In the genomic region with DNA sequence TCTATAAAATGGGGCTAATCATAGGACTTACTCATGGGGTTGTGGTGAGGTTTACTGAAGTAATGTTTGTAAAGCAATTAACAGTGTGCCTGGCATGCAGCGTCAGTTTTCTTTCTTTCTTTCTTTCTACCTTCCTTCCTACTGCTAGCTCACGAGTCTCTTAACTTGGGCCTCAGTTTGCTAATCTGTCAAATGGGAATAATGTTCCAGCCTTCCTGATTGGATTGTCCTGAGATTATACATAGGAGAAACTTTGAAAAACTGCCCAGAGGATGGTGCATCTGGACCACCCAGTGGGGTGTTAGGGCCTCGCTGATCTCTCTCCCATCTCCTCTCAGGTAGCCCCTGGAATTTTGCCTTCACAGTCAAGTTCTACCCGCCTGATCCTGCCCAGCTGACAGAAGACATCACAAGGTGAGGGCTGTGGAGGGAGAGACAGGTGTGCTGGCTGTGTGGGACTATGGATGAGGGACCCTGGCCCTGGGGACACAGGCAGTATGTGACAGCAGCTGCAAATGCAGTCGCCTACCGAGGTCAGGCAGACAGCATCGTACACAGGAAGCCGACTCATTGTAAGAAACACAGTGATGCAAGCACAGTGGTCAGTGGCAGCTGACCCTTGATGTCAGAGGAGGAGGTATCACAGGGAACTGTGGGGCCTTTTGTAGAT, we compare ENCODE assay signal across 13 cellular contexts. TPM values are rescaled to one million over a fixed set of nuclear protein-coding genes. Genes with fewer than 3 reads are reported as not detected.
DNase-seq lines count a peak whose midpoint lies in the region; ATAC-seq, FAIRE-seq and TF ChIP-seq lines count a peak whose summit lies in the region.
"Had no signal": no experiment of that assay in that cellular context is flagged by ENCODE, and none has a peak within 500 bp of the region (broad histone marks: within the 10 kb centered on the region; RNA-seq: fewer than 3 reads in every experiment).

No MANE protein-coding gene starts in this region.

- no peak overlapping the region; the same call in 2 of the 3 replicates for H3K27ac ChIP-seq in K562 (ENCODE audit: extremely low read depth, low read depth, low read length)

- CTCF ChIA-PET in K562 (lab: Yijun Ruan, JAX; ENCODE audit: low intra/inter-chr PET ratio), result no interaction called here

- 48% methylated on average over 8 of the region's 8 CpGs for WGBS in K562 (ENCODE audit: insufficient coverage, low coverage, missing lambda C conversion rate)

- TF ChIP-seq EP300 in K562 (IDR thresholded peaks at IDR 0.05; ENCODE audit: low read length), result no peak

- H4K20me1 ChIP-seq in K562 (replicated peaks; ENCODE audit: control insufficient read depth, insufficient read depth, low read length), result 0 out of 2 replicates have a peak, but pooled peaks cover 4% of the 10 kb centered on the region

- no peaks in the 10 kb centered on the region for H3K9me3 ChIP-seq in K562 (replicated peaks; ENCODE audit: control insufficient read depth, insufficient read depth, low read depth, low read length)

- TF ChIP-seq CTCF in AG10803 (conservative IDR thresholded peaks at IDR 0.05; ENCODE audit: low read length), result no peak
- no peak for TF ChIP-seq CTCF in K562 (IDR thresholded peaks at IDR 0.05 in 2 of 3, conservative IDR thresholded peaks at IDR 0.05 in 1 of 3; ENCODE audit: insufficient read depth in 2 of 3, low read depth in 1 of 3, low read length in 3 of 3)

- intact Hi-C loops in K562 (cut with micrococcal nuclease), result no loop called here

- H3K4me3 ChIP-seq in AG10803 (ENCODE audit: low read length) (no peak overlapping the region), K562 (no peak overlapping the region)

- TF ChIP-seq POLR2A in K562 (conservative IDR thresholded peaks at IDR 0.05), result no peak

- H3K4me1 ChIP-seq in K562 (replicated peaks in 1 of 2; ENCODE audit: control insufficient read depth in 2 of 2, insufficient read depth in 2 of 2, low read length in 2 of 2), result peaks cover 25 to 29% of the 10 kb centered on the region in 2 experiments

- no peaks in the 10 kb centered on the region for H3K36me3 ChIP-seq in K562 (ENCODE audit: control insufficient read depth, insufficient read depth, low read length)

- POLR2A ChIA-PET in K562 (lab: Yijun Ruan, JAX), result interaction anchor here (0.5 kb wide), 1 partner anchor 83 kb away, joined by 4 read pairs; no protein-coding TSS in a partner anchor

- TF ChIP-seq RAD21 in K562 (CRISPR knock-in tag; conservative IDR thresholded peaks at IDR 0.05 in 1 of 2, IDR thresholded peaks at IDR 0.05 in 1 of 2), result no peak

- no TSS peak for BruUV-seq in K562 (replicated peaks; lab: Mats Ljungman, UMichigan)

- in situ Hi-C loops in K562 (cut with MboI), result no loop called here

- no peaks in the 10 kb centered on the region for H3K79me2 ChIP-seq in K562 (ENCODE audit: control insufficient read depth, insufficient read depth, low read length)

- peak; percentile 50 for DNase-seq in AG10803 (ENCODE audit: low read depth)
- peak; percentile 29 for DNase-seq in HuH-7.5 (ENCODE audit: low spot score)
- DNase-seq in K562 (ENCODE audit: extremely low read depth in 1 of 4, low spot score in 3 of 4), result peak in 3 of 4 experiments; percentile 28 to 60 (median 44)
- DNase-seq in lung microvascular endothelial cell (ENCODE audit: low read depth in 2 of 2), result peak; percentile 68 to 81
- no peak for DNase-seq in stimulated activated naive CD4-positive, alpha-beta T cell treated with Interleukin-2 at 50 U/mL for 16 hours (lab: John Stamatoyannopoulos, UW)
- DNase-seq in effector CD8-positive, alpha-beta T cell (lab: John Stamatoyannopoulos, UW), result no peak
- DNase-seq in amniotic stem cell (lab: John Stamatoyannopoulos, UW), result no peak
- DNase-seq: activated CD4-positive, alpha-beta T cell treated with anti-CD3 and anti-CD28 coated beads for 4 hours; CD4-positive, CD25-positive, alpha-beta regulatory T cell; central memory CD4-positive, alpha-beta T cell; Karpas-422; stimulated activated CD4-positive, alpha-beta T cell treated with anti-CD3 and anti-CD28 coated beads, Interleukin-4, amount 100 ng/mL, for 4 hours had no signal

- H3K4me2 ChIP-seq in K562 (ENCODE audit: insufficient read depth, low read length), result peak overlapping the region; percentile 5; the same call in 1 of the 2 replicates

- H2AFZ ChIP-seq in K562 (ENCODE audit: low read depth, low read length), result no peak overlapping the region; the same call in 1 of the 2 replicates

- FAIRE-seq in K562 (lab: Jason Lieb, UNC), result no peak

- peak; percentile 71 for ATAC-seq in K562
- ATAC-seq in HG03439 (IDR thresholded peaks at IDR 0.05; ENCODE audit: unreplicated experiment), result no peak

- no peaks in the 10 kb centered on the region for H3K27me3 ChIP-seq in K562 (ENCODE audit: control insufficient read depth in 2 of 2, insufficient read depth in 2 of 2, low read length in 2 of 2)

- H3K9ac ChIP-seq in K562 (ENCODE audit: insufficient read depth in 1 of 2, low read depth in 2 of 2, low read length in 2 of 2), result peak overlapping the region in 1 of 2 experiments; percentile 49; a peak in 1 of 4 replicates

- no peaks in the 10 kb centered on the region for H3K9me1 ChIP-seq in K562 (ENCODE audit: control insufficient read depth, insufficient read depth, low read length)

TF ChIP-seq in K562, 482 proteins besides CTCF, POLR2A, EP300 and RAD21 (continues in another document):
- peak; percentile 56; the same call in 1 of the 2 replicates for TF ChIP-seq CREM (IDR thresholded peaks at IDR 0.05; ENCODE audit: low read depth)
- 0 out of 2 replicates have a peak, but pooled peaks have one; percentile 14 for TF ChIP-seq NFE2 (IDR thresholded peaks at IDR 0.05; ENCODE audit: low read depth)
- TF ChIP-seq, protein P1, sequence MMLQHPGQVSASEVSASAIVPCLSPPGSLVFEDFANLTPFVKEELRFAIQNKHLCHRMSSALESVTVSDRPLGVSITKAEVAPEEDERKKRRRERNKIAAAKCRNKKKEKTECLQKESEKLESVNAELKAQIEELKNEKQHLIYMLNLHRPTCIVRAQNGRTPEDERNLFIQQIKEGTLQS (IDR thresholded peaks at IDR 0.05), result peak; percentile 83
- TF ChIP-seq, protein P1 (CRISPR knock-in tag; conservative IDR thresholded peaks at IDR 0.05), result no peak
- peak; percentile 52; the same call in 1 of the 2 replicates for TF ChIP-seq CEBPB (tag; IDR thresholded peaks at IDR 0.05)
- TF ChIP-seq, protein P2, sequence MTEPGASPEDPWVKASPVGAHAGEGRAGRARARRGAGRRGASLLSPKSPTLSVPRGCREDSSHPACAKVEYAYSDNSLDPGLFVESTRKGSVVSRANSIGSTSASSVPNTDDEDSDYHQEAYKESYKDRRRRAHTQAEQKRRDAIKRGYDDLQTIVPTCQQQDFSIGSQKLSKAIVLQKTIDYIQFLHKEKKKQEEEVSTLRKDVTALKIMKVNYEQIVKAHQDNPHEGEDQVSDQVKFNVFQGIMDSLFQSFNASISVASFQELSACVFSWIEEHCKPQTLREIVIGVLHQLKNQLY (CRISPR knock-in tag; conservative IDR thresholded peaks at IDR 0.05), result no peak
- no peak for TF ChIP-seq ZNF644 (tag; IDR thresholded peaks at IDR 0.05; ENCODE audit: low read depth)
- TF ChIP-seq SAFB (IDR thresholded peaks at IDR 0.05; ENCODE audit: borderline replicate concordance, low read depth, low read length), result no peak

RNA-seq across cellular contexts. Expression of a gene that starts 27.5 kb away (rescaled TPM):
- 1.5 and 3.3 TPM in 2 replicates for total RNA-seq in K562 (2011; cell fraction: chromatin; rRNA removed; ENCODE audit: low replicate concordance)
- total RNA-seq in K562 (2011; cell fraction: nucleolus; rRNA removed), result 1.1 and 2.5 TPM in 2 replicates
- total RNA-seq in K562 (2011; cell fraction: nucleoplasm; rRNA removed), result 0.61 and 0.95 TPM in 2 replicates
- total RNA-seq in K562 (2014; rRNA removed) (1.3 TPM in 2 replicates), K562 (2014; rRNA removed; fragmentation: Illumina TruSeq; extraction: Trizol) (0.80 and 1.3 TPM in 2 replicates), K562 (2015; rRNA removed; fragmentation: Illumina TruSeq; extraction: Trizol) (0.90 and 2.5 TPM in 2 replicates), K562 (2021) (2.6 and 4.3 TPM in 2 replicates), lung microvascular endothelial cell (5.4 and 14.3 TPM in 2 replicates)
- polyA plus RNA-seq in K562 (2011; rRNA removed) (0.89 and 1.4 TPM in 2 replicates), K562 (2014; fragmentation: Illumina TruSeq; extraction: Trizol) (2.9 and 3.6 TPM in 2 replicates), K562 (2014; fragmentation: Nextera tagmentation; extraction: Ambion mirVana) (under 1 TPM; 0.11 to 0.31 TPM), K562 (2014; rRNA removed) (0.90 and 4.2 TPM in 2 replicates)
- polyA plus RNA-seq in K562 (2011; cell fraction: cytosol; rRNA removed), result 0.94 and 2.4 TPM in 2 replicates
- polyA plus RNA-seq in K562 (2011; cell fraction: nucleus; rRNA removed), result 1.1 and 1.5 TPM in 2 replicates
- 2.0 and 4.1 TPM in 2 replicates for polyA plus RNA-seq in K562 (2012)
- polyA minus RNA-seq in K562 (2011; rRNA and poly(A)+ RNA removed), result 0.81 and 1.3 TPM in 2 replicates
- 1.3 and 1.5 TPM in 2 replicates for polyA minus RNA-seq in K562 (2011; cell fraction: cytosol; rRNA and poly(A)+ RNA removed)
- 0.67 and 1.00 TPM in 2 replicates for polyA minus RNA-seq in K562 (2011; cell fraction: nucleus; rRNA and poly(A)+ RNA removed)
- polyA plus RNA-seq: CD4-positive, CD25-positive, alpha-beta regulatory T cell had no signal

RNA-seq across cellular contexts. Expression of a gene that starts 54.2 kb away (rescaled TPM):
- total RNA-seq in K562 (2011; cell fraction: chromatin; rRNA removed; ENCODE audit: low replicate concordance), result 10.3 and 27.3 TPM in 2 replicates
- total RNA-seq in K562 (2011; cell fraction: nucleolus; rRNA removed), result 20.4 and 22.3 TPM in 2 replicates
- total RNA-seq in K562 (2011; cell fraction: nucleoplasm; rRNA removed), result 16.5 and 16.9 TPM in 2 replicates
- total RNA-seq in K562 (2014; rRNA removed) (24.7 and 29.6 TPM in 2 replicates), K562 (2014; rRNA removed; fragmentation: Illumina TruSeq; extraction: Trizol) (18.0 and 20.0 TPM in 2 replicates), K562 (2015; rRNA removed; fragmentation: Illumina TruSeq; extraction: Trizol) (22.4 and 23.6 TPM in 2 replicates), K562 (2021) (26.0 and 26.3 TPM in 2 replicates), lung microvascular endothelial cell (19.8 and 24.8 TPM in 2 replicates)
- polyA plus RNA-seq in K562 (2011; rRNA removed) (30.7 and 30.8 TPM in 2 replicates), K562 (2014; fragmentation: Illumina TruSeq; extraction: Trizol) (36.2 and 39.4 TPM in 2 replicates), K562 (2014; fragmentation: Nextera tagmentation; extraction: Ambion mirVana) (10 to 100 TPM in 1 of 2 experiments, 1 to 10 TPM in 1; 6.5 to 12.0 TPM), K562 (2014; rRNA removed) (29.3 and 30.0 TPM in 2 replicates)
- polyA plus RNA-seq in K562 (2011; cell fraction: cytosol; rRNA removed), result 31.0 and 52.8 TPM in 2 replicates
- 14.5 and 21.1 TPM in 2 replicates for polyA plus RNA-seq in K562 (2011; cell fraction: nucleus; rRNA removed)
- polyA plus RNA-seq in K562 (2012), result 21.4 and 24.8 TPM in 2 replicates
- polyA minus RNA-seq in K562 (2011; rRNA and poly(A)+ RNA removed), result 20.2 and 29.3 TPM in 2 replicates
- 15.3 and 17.6 TPM in 2 replicates for polyA minus RNA-seq in K562 (2011; cell fraction: cytosol; rRNA and poly(A)+ RNA removed)
- polyA minus RNA-seq in K562 (2011; cell fraction: nucleus; rRNA and poly(A)+ RNA removed), result 13.1 and 18.1 TPM in 2 replicates

Comparison
In these comparisons a context has a peak if more than half of its experiments do, and no peak if none do; other contexts are left out.
1. DNase-seq: peak in AG10803 (single experiment), HuH-7.5 (single experiment), K562 (3 of 4) and lung microvascular endothelial cell (2 of 2); none in stimulated activated naive CD4-positive, alpha-beta T cell treated with Interleukin-2 at 50 U/mL for 16 hours (single experiment), effector CD8-positive, alpha-beta T cell (single experiment) and amniotic stem cell (single experiment).